Comparison of ENCODE assay signal across 9 cellular contexts in genomic region chr22:45537734-45538181, GRCh38. TPM values are rescaled to one million over a fixed set of nuclear protein-coding genes. Genes with fewer than 3 reads are reported as not detected.
DNase-seq lines count a peak whose midpoint lies in the region; ATAC-seq and TF ChIP-seq lines count a peak whose summit lies in the region.
"Had no signal": no experiment of that assay in that cellular context is flagged by ENCODE, and none has a peak within 500 bp of the region (broad histone marks: within the 10 kb centered on the region; RNA-seq: fewer than 3 reads in every experiment).

No MANE protein-coding gene starts in this region.

- TF ChIP-seq POLR2A in Peyer's patch (IDR thresholded peaks at IDR 0.05) (no peak), gastrocnemius medialis (IDR thresholded peaks at IDR 0.05) (no peak)

- in situ Hi-C loops in gastrocnemius medialis (cut with MboI; ENCODE audit: low sequenced_read_pairs in 4 of 4): no loop called here

- H3K27ac ChIP-seq in DND-41 (ENCODE audit: low read length) (no peak overlapping the region), Peyer's patch (peak overlapping the region; percentile 32 to 72 (median 44)), gastrocnemius medialis (peak overlapping the region in 2 of 4 donors; percentile 2 to 14)
- H3K27ac ChIP-seq: neutrophil had no signal

- H3K9me3 ChIP-seq in DND-41 (ENCODE audit: insufficient read depth, low read length, severe bottlenecking) (no peaks in the 10 kb centered on the region), Peyer's patch (no peaks in the 10 kb centered on the region), gastrocnemius medialis (no peaks in the 10 kb centered on the region)
- H3K9me3 ChIP-seq: neutrophil had no signal

- intact Hi-C loops in gastrocnemius medialis (cut with DNase I; ENCODE audit: low total_unique reads) (no loop called here), CD14-positive monocyte (cut with micrococcal nuclease) (no loop called here)

- peaks cover 0 to 1% (median 0%) of the 10 kb centered on the region in 7 donors for H3K9me3 Mint-ChIP-seq in CD14-positive monocyte

- TF ChIP-seq CTCF in DND-41 (IDR thresholded peaks at IDR 0.05; ENCODE audit: borderline replicate concordance, extremely low read depth, low read length, poor library complexity, severe bottlenecking) (no peak), Peyer's patch (IDR thresholded peaks at IDR 0.05) (no peak), fibroblast of pulmonary artery (IDR thresholded peaks at IDR 0.05; ENCODE audit: low read length, missing control alignments) (no peak), gastrocnemius medialis (IDR thresholded peaks at IDR 0.05 in 4 of 5, conservative IDR thresholded peaks at IDR 0.05 in 1 of 5) (no peak), CD14-positive monocyte (IDR thresholded peaks at IDR 0.05) (no peak), GM20000 (IDR thresholded peaks at IDR 0.05; ENCODE audit: extremely low read depth, missing control alignments) (no peak)

- H3K36me3 ChIP-seq in DND-41 (ENCODE audit: insufficient read depth, low read length) (no peaks in the 10 kb centered on the region), Peyer's patch (no peaks in the 10 kb centered on the region), gastrocnemius medialis (no peaks in the 10 kb centered on the region)
- H3K36me3 ChIP-seq: neutrophil had no signal

- no peak overlapping the region for H2AFZ ChIP-seq in DND-41 (ENCODE audit: low read depth, low read length)

- H3K4me1 ChIP-seq in DND-41 (ENCODE audit: insufficient read depth, low read length): no peaks in the 10 kb centered on the region
- H3K4me1 ChIP-seq in Peyer's patch: peaks cover 0 to 9% (median 0%) of the 10 kb centered on the region in 4 donors
- H3K4me1 ChIP-seq in gastrocnemius medialis: peaks cover 5 to 11% of the 10 kb centered on the region in 2 donors

- peak; percentile 13 for DNase-seq in DND-41
- peak in 1 of 3 donors; percentile 61 for DNase-seq in Peyer's patch
- DNase-seq in fibroblast of pulmonary artery (ENCODE audit: low read depth): peak; percentile 51
- DNase-seq in gastrocnemius medialis: no peak
- no peak for DNase-seq in MV-4-11 (lab: John Stamatoyannopoulos, UW)
- no peak for DNase-seq in CD14-positive monocyte (ENCODE audit: low spot score)
- DNase-seq in GM20000 (ENCODE audit: low spot score): no peak
- no peak for DNase-seq in inferior parietal cortex (ENCODE audit: extremely low spot score)

- H3K79me2 ChIP-seq in DND-41 (ENCODE audit: insufficient read depth, low read length): no peaks in the 10 kb centered on the region

- H3K9ac ChIP-seq in DND-41 (ENCODE audit: low read depth, low read length): no peak overlapping the region

- no peak overlapping the region for H3K27ac Mint-ChIP-seq in CD14-positive monocyte

- no peaks in the 10 kb centered on the region for H3K36me3 Mint-ChIP-seq in CD14-positive monocyte

- ATAC-seq in DND-41 (ENCODE audit: insufficient read depth, low read depth) (no peak), gastrocnemius medialis (peak; percentile 42 to 57)

- H3K27me3 Mint-ChIP-seq in CD14-positive monocyte (ENCODE audit: low read depth in 3 of 3): peaks cover 4 to 27% (median 12%) of the 10 kb centered on the region in 3 donors

- H3K4me1 Mint-ChIP-seq in CD14-positive monocyte: no peaks in the 10 kb centered on the region

- no peak overlapping the region for H3K4me3 Mint-ChIP-seq in CD14-positive monocyte

- H3K27me3 ChIP-seq in DND-41 (ENCODE audit: insufficient read depth, low read length, poor library complexity): peaks cover 14% of the 10 kb centered on the region
- H3K27me3 ChIP-seq in Peyer's patch: no peaks in the 10 kb centered on the region
- H3K27me3 ChIP-seq in gastrocnemius medialis: peaks cover 0 to 3% (median 0%) of the 10 kb centered on the region in 3 donors

- H3K4me3 ChIP-seq in DND-41 (ENCODE audit: low read depth in 1 of 2, low read length in 2 of 2): no peak overlapping the region
- no peak overlapping the region for H3K4me3 ChIP-seq in Peyer's patch
- no peak overlapping the region for H3K4me3 ChIP-seq in fibroblast of pulmonary artery (replicated peaks; ENCODE audit: low read depth, low read length)
- peak overlapping the region in 1 of 4 donors; percentile 7 for H3K4me3 ChIP-seq in gastrocnemius medialis

- no peaks in the 10 kb centered on the region; the same call in 1 of the 2 replicates for H4K20me1 ChIP-seq in DND-41 (ENCODE audit: insufficient read depth, low read length)

- H3K4me2 ChIP-seq in DND-41 (ENCODE audit: insufficient read depth, low read length): no peak overlapping the region

RNA-seq across cellular contexts. Expression of gene FBLN1, which starts 35.1 kb away (rescaled TPM):
- total RNA-seq in Peyer's patch: 100 to 1,000 TPM in 3 of 4 donors, 10 to 100 TPM in 1; 29.8 to 162 (median 136) TPM
- total RNA-seq in gastrocnemius medialis: 10 to 100 TPM; 12.5 to 37.1 (median 19.2) TPM
- under 1 TPM in 1 of 2 donors, not detected in 1; 0.17 TPM for polyA plus RNA-seq in CD14-positive monocyte

Comparison
In these comparisons a context has a peak if more than half of its experiments do, and no peak if none do; other contexts are left out.
1. DNase-seq: peak in DND-41 (single experiment) and fibroblast of pulmonary artery (single experiment); none in gastrocnemius medialis (0 of 2), MV-4-11 (single experiment), CD14-positive monocyte (single experiment), GM20000 (single experiment) and inferior parietal cortex (single experiment).